Comparison of ENCODE assay signal across 8 cellular contexts in genomic region chr1:33257759-33258712, GRCh38. TPM values are rescaled to one million over a fixed set of nuclear protein-coding genes. Genes with fewer than 3 reads are reported as not detected.
DNase-seq lines count a peak whose midpoint lies in the region; ATAC-seq and TF ChIP-seq lines count a peak whose summit lies in the region.

No MANE protein-coding gene starts in this region.

- DNase-seq in stimulated activated naive CD8-positive, alpha-beta T cell treated with anti-CD3 and anti-CD28 coated beads, Interleukin-15, Interleukin-2, amounts not matched to agents 100 U/mL and 50 U/mL, for 24 hours: no peak
- DNase-seq in chondrocyte (ENCODE audit: low spot score): no peak
- DNase-seq in mucosa of gallbladder (ENCODE audit: low spot score): peak; percentile 65
- DNase-seq in HuH-7 (ENCODE audit: low spot score): no peak
- DNase-seq in stimulated activated CD4-positive, alpha-beta T cell treated with anti-CD3 and anti-CD28 coated beads, Interleukin-4, amount 100 ng/mL, for 1 hour: no peak
- DNase-seq in activated CD4-positive, alpha-beta T cell treated with anti-CD3 and anti-CD28 coated beads, Interleukin-2, amount 50 U/mL, for 4 hours: no peak
- no peak for DNase-seq in NCI-H2107 treated with DMSO at 0.1 percent for 48 hours (lab: John Stamatoyannopoulos, UW; ENCODE audit: unreplicated experiment)

- peak overlapping the region; percentile 96 for H3K4me3 Mint-ChIP-seq in stimulated activated naive CD8-positive, alpha-beta T cell treated with anti-CD3 and anti-CD28 coated beads, Interleukin-15, Interleukin-2, amounts not matched to agents 100 ng/mL and 50 ng/mL, for 24 hours
- H3K4me3 Mint-ChIP-seq in chondrocyte (ENCODE audit: unreplicated experiment): peak overlapping the region; percentile 97

- no peak for TF ChIP-seq CTCF in chondrocyte (IDR thresholded peaks at IDR 0.05)

- H3K4me1 Mint-ChIP-seq in stimulated activated naive CD8-positive, alpha-beta T cell treated with anti-CD3 and anti-CD28 coated beads, Interleukin-15, Interleukin-2, amounts not matched to agents 100 ng/mL and 50 ng/mL, for 24 hours (ENCODE audit: low read depth): peaks cover 32% of the 10 kb centered on the region
- H3K4me1 Mint-ChIP-seq in chondrocyte (ENCODE audit: low read depth): peaks cover 48% of the 10 kb centered on the region

- ATAC-seq in stimulated activated naive CD8-positive, alpha-beta T cell treated with anti-CD3 and anti-CD28 coated beads, Interleukin-15, Interleukin-2, amounts not matched to agents 100 U/mL and 50 U/mL, for 24 hours: no peak

- H3K36me3 Mint-ChIP-seq in stimulated activated naive CD8-positive, alpha-beta T cell treated with anti-CD3 and anti-CD28 coated beads, Interleukin-15, Interleukin-2, amounts not matched to agents 100 ng/mL and 50 ng/mL, for 24 hours (ENCODE audit: low read depth): no peaks in the 10 kb centered on the region
- H3K36me3 Mint-ChIP-seq in chondrocyte (ENCODE audit: low read depth): peaks cover 4% of the 10 kb centered on the region

- H3K27ac Mint-ChIP-seq in stimulated activated naive CD8-positive, alpha-beta T cell treated with anti-CD3 and anti-CD28 coated beads, Interleukin-15, Interleukin-2, amounts not matched to agents 100 ng/mL and 50 ng/mL, for 24 hours: peak overlapping the region; percentile 96
- peak overlapping the region; percentile 99 for H3K27ac Mint-ChIP-seq in chondrocyte (ENCODE audit: unreplicated experiment)

- no peaks in the 10 kb centered on the region for H3K27me3 Mint-ChIP-seq in stimulated activated naive CD8-positive, alpha-beta T cell treated with anti-CD3 and anti-CD28 coated beads, Interleukin-15, Interleukin-2, amounts not matched to agents 100 ng/mL and 50 ng/mL, for 24 hours
- no peaks in the 10 kb centered on the region for H3K27me3 Mint-ChIP-seq in chondrocyte (ENCODE audit: low read depth)

- no peaks in the 10 kb centered on the region for H3K9me3 Mint-ChIP-seq in stimulated activated naive CD8-positive, alpha-beta T cell treated with anti-CD3 and anti-CD28 coated beads, Interleukin-15, Interleukin-2, amounts not matched to agents 100 ng/mL and 50 ng/mL, for 24 hours
- no peaks in the 10 kb centered on the region for H3K9me3 Mint-ChIP-seq in chondrocyte (ENCODE audit: low read depth)

RNA-seq across cellular contexts. Expression of gene ZNF362, which starts 1.7 kb away (rescaled TPM):
- total RNA-seq in chondrocyte (84.1 to 122 TPM (median 85.0 TPM) in 3 replicates), mucosa of gallbladder (39.9 TPM)
